Comparison of ENCODE assay signal across 1 cellular context in genomic region chr17:31508310-31509094, GRCh38.
TF ChIP-seq lines count a peak whose summit lies in the region.

No MANE protein-coding gene starts in this region.

TF ChIP-seq in K562, 482 proteins besides CTCF, POLR2A, EP300 and RAD21 (continued from another document):
- 0 out of 6 replicates have a peak, but pooled peaks of 1 of the 3 experiments have one; percentile 49 for TF ChIP-seq ZBTB11 (CRISPR knock-in tag; IDR thresholded peaks at IDR 0.05)
- TF ChIP-seq MNT (conservative IDR thresholded peaks at IDR 0.05): 0 out of 4 replicates have a peak, but pooled peaks of 1 of the 2 experiments have one; percentile 49
- TF ChIP-seq BCL6 (CRISPR knock-in tag; IDR thresholded peaks at IDR 0.05): no peak
- TF ChIP-seq PREB (CRISPR knock-in tag; IDR thresholded peaks at IDR 0.05): no peak
- peak; percentile 52; the same call in 1 of the 2 replicates for TF ChIP-seq RBFOX2 (IDR thresholded peaks at IDR 0.05; ENCODE audit: low read depth, low read length)
- TF ChIP-seq E2F5 (CRISPR knock-in tag; IDR thresholded peaks at IDR 0.05): no peak
- TF ChIP-seq KDM1A (IDR thresholded peaks at IDR 0.05): 0 out of 4 replicates have a peak, but pooled peaks of 1 of the 2 experiments have one; percentile 7
- TF ChIP-seq BRD4 (IDR thresholded peaks at IDR 0.05): 0 out of 2 replicates have a peak, but pooled peaks have one; percentile 26
- TF ChIP-seq TBP (optimal IDR thresholded peaks at IDR 0.05; ENCODE audit: low read depth, low read length): peak; percentile 33
- no peak for TF ChIP-seq HES1 (IDR thresholded peaks at IDR 0.05; ENCODE audit: low read depth)
- no peak for TF ChIP-seq CC2D1A (IDR thresholded peaks at IDR 0.05)
- peak in 1 of 2 experiments; percentile 53; a peak in 1 of 4 replicates for TF ChIP-seq TBL1XR1 (IDR thresholded peaks at IDR 0.05; ENCODE audit: low read length in 2 of 2)
- TF ChIP-seq ZNF778 (CRISPR knock-in tag; IDR thresholded peaks at IDR 0.05): no peak
- peak; percentile 90 for TF ChIP-seq CTBP1 (IDR thresholded peaks at IDR 0.05; ENCODE audit: borderline replicate concordance)
- TF ChIP-seq ZNF24 (IDR thresholded peaks at IDR 0.05): peak; percentile 29; the same call in 1 of the 2 replicates
- TF ChIP-seq BRF1 (IDR thresholded peaks at IDR 0.05; ENCODE audit: borderline replicate concordance, extremely low read depth, insufficient read length): no peak
- no peak for TF ChIP-seq USF2 (CRISPR knock-in tag; IDR thresholded peaks at IDR 0.05)
- no peak for TF ChIP-seq MCM3 (IDR thresholded peaks at IDR 0.05)
- peak; percentile 80; the same call in 1 of the 2 replicates for TF ChIP-seq DPF2 (IDR thresholded peaks at IDR 0.05)
- TF ChIP-seq CBFA2T3 (IDR thresholded peaks at IDR 0.05): peak; percentile 64
- peak; percentile 28; the same call in 1 of the 2 replicates for TF ChIP-seq BACH1 (tag; IDR thresholded peaks at IDR 0.05)
- peak in 1 of 2 experiments; percentile 44; a peak in 1 of 4 replicates for TF ChIP-seq ARNT (IDR thresholded peaks at IDR 0.05)
- TF ChIP-seq SRF (CRISPR knock-in tag; IDR thresholded peaks at IDR 0.05): 0 out of 4 replicates have a peak, but pooled peaks have one; percentile 16 to 34
- TF ChIP-seq SNAPC5 (CRISPR knock-in tag; IDR thresholded peaks at IDR 0.05): no peak
- TF ChIP-seq SMARCC2 (IDR thresholded peaks at IDR 0.05; ENCODE audit: low read depth): peak; percentile 51; the same call in 1 of the 2 replicates
- no peak for TF ChIP-seq ZNF644 (tag; IDR thresholded peaks at IDR 0.05; ENCODE audit: low read depth)
- no peak for TF ChIP-seq RFX7 (CRISPR knock-in tag; IDR thresholded peaks at IDR 0.05)
- no peak for TF ChIP-seq RBM25 (IDR thresholded peaks at IDR 0.05; ENCODE audit: low read depth, low read length, severe bottlenecking)
